ENCODE assay signal across 2 cellular contexts in genomic region chr6:166490671-166491500, GRCh38.
A peak's percentile ranks its signal among the peaks of the same experiment; 100 is the strongest.
TF ChIP-seq lines count a peak whose summit lies in the region.

No MANE protein-coding gene starts in this region.

TF ChIP-seq in SK-N-SH treated with all-trans-retinoic acid at 6 μM for 48 hours, 23 proteins besides CTCF, POLR2A, EP300 and RAD21 (continued from another document):
- TF ChIP-seq PPARA (CRISPR knock-in tag; IDR thresholded peaks at IDR 0.05; ENCODE audit: borderline replicate concordance) (no peak), ZNF565 (CRISPR knock-in tag; conservative IDR thresholded peaks at IDR 0.05; ENCODE audit: low read depth) (no peak), ZFP3 (CRISPR knock-in tag; IDR thresholded peaks at IDR 0.05) (0 out of 2 replicates have a peak, but pooled peaks have one; percentile 15), ISL1 (CRISPR knock-in tag; IDR thresholded peaks at IDR 0.05) (0 out of 2 replicates have a peak, but pooled peaks have one; percentile 15), ZC3H10 (CRISPR knock-in tag; IDR thresholded peaks at IDR 0.05) (no peak)
TF ChIP-seq in SK-N-SH treated with all-trans-retinoic acid at 6 μM for 48 hours: peak in this region for 4.

TF ChIP-seq in HepG2, 621 proteins besides CTCF, POLR2A, EP300 and RAD21 (continued from another document):
- no peak for TF ChIP-seq HNF1A (IDR thresholded peaks at IDR 0.05; ENCODE audit: low read depth)
- no peak for TF ChIP-seq HNF1A (CRISPR knock-in tag; IDR thresholded peaks at IDR 0.05; ENCODE audit: borderline replicate concordance)
- TF ChIP-seq BRCA1 (CRISPR knock-in tag; IDR thresholded peaks at IDR 0.05): no peak
- no peak for TF ChIP-seq MLLT10 (CRISPR knock-in tag; IDR thresholded peaks at IDR 0.05)
- TF ChIP-seq SUZ12 (IDR thresholded peaks at IDR 0.05; ENCODE audit: low read depth, low read length): no peak
- no peak for TF ChIP-seq KDM2A (CRISPR knock-in tag; IDR thresholded peaks at IDR 0.05; ENCODE audit: borderline replicate concordance, low read depth)
- no peak for TF ChIP-seq BHLHE40 (IDR thresholded peaks at IDR 0.05; ENCODE audit: low read length)
- no peak for TF ChIP-seq BORCS8-MEF2B (CRISPR knock-in tag; IDR thresholded peaks at IDR 0.05)
- TF ChIP-seq MLX (CRISPR knock-in tag; IDR thresholded peaks at IDR 0.05): no peak
- TF ChIP-seq ZNF691 (CRISPR knock-in tag; IDR thresholded peaks at IDR 0.05; ENCODE audit: borderline replicate concordance, low read depth): no peak
- TF ChIP-seq ZC3H4 (CRISPR knock-in tag; IDR thresholded peaks at IDR 0.05; ENCODE audit: borderline replicate concordance): no peak
- no peak for TF ChIP-seq AHDC1 (CRISPR knock-in tag; IDR thresholded peaks at IDR 0.05; ENCODE audit: borderline replicate concordance)
- TF ChIP-seq ZNF235 (CRISPR knock-in tag; IDR thresholded peaks at IDR 0.05; ENCODE audit: borderline replicate concordance): no peak
